ENCODE assay signal across 22 cellular contexts in the genomic region with DNA sequence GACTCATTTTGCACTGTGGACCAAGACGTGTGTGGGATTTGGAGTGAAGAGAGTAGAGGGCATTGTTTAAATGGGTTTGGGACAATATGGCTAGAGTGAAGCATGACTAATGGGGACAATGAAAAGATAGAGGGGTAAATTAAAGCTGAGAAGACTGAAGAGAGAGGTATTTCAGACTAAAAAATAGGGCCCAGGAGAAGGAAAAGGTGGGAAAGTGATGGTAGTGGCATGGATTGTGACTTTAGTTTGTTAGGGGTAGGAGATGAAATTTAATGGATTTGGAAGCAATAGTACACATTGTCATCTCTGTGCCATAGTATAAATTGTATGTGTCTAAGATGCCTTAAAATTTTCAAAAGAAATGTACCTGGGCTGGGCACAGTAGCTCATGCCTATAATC. TPM values are rescaled to one million over a fixed set of nuclear protein-coding genes. Genes with fewer than 3 reads are reported as not detected.
DNase-seq lines count a peak whose midpoint lies in the region; ATAC-seq, FAIRE-seq and TF ChIP-seq lines count a peak whose summit lies in the region.
"Had no signal": no experiment of that assay in that cellular context is flagged by ENCODE, and none has a peak within 500 bp of the region (broad histone marks: within the 10 kb centered on the region; RNA-seq: fewer than 3 reads in every experiment).

No MANE protein-coding gene starts in this region.

- H3K9me3 ChIP-seq in neural progenitor cell (ENCODE audit: low read depth): no peaks in the 10 kb centered on the region
- H3K9me3 ChIP-seq: A549, BLaER1, HAP-1 had no signal

- POLR2A ChIA-PET in activated CD8-positive, alpha-beta T cell treated with anti-CD3 and anti-CD28 coated beads, Interleukin-2, amount 10 ng/mL, durations not matched to agents 7 days and 5 days (lab: Charles Lee): interaction anchor here (3.4 kb wide), 1 partner anchor 18 kb away, joined by 11 read pairs; a partner anchor contains a TSS
- POLR2A ChIA-PET in activated CD8-positive, alpha-beta T cell treated with anti-CD3 and anti-CD28 coated beads for 36 hours (lab: Charles Lee): no interaction called here
- POLR2A ChIA-PET in WTC11 (lab: Charles Lee): interaction anchor here (1.4 kb wide), 1 partner anchor 18 kb away, joined by 3 read pairs; a partner anchor contains a TSS

- peaks cover 64% of the 10 kb centered on the region for H3K36me3 Mint-ChIP-seq in activated CD8-positive, alpha-beta T cell treated with anti-CD3 and anti-CD28 coated beads, Interleukin-2, amount 10 ng/mL, durations not matched to agents 7 days and 5 days (ENCODE audit: low read depth)
- H3K36me3 Mint-ChIP-seq in activated CD8-positive, alpha-beta T cell treated with anti-CD3 and anti-CD28 coated beads for 36 hours (ENCODE audit: low read depth): peaks cover 54% of the 10 kb centered on the region
- H3K36me3 Mint-ChIP-seq in WTC11 (peaks cover 41% of the 10 kb centered on the region), neural progenitor cell (peaks cover 24% of the 10 kb centered on the region)
- H3K36me3 Mint-ChIP-seq: CD8-positive, alpha-beta T cell had no signal

- no peak for ATAC-seq in activated CD8-positive, alpha-beta T cell treated with anti-CD3 and anti-CD28 coated beads, Interleukin-2, amount 10 ng/mL, durations not matched to agents 7 days and 5 days
- no peak for ATAC-seq in activated CD8-positive, alpha-beta T cell treated with anti-CD3 and anti-CD28 coated beads for 36 hours
- ATAC-seq in WTC11: no peak
- ATAC-seq: CD8-positive, alpha-beta T cell had no signal

- H3K4me1 Mint-ChIP-seq in activated CD8-positive, alpha-beta T cell treated with anti-CD3 and anti-CD28 coated beads, Interleukin-2, amount 10 ng/mL, durations not matched to agents 7 days and 5 days (ENCODE audit: low read depth): peaks cover 6% of the 10 kb centered on the region
- H3K4me1 Mint-ChIP-seq in activated CD8-positive, alpha-beta T cell treated with anti-CD3 and anti-CD28 coated beads for 36 hours (ENCODE audit: low read depth): no peaks in the 10 kb centered on the region
- H3K4me1 Mint-ChIP-seq in WTC11 (no peaks in the 10 kb centered on the region), neural progenitor cell (no peaks in the 10 kb centered on the region)
- H3K4me1 Mint-ChIP-seq: CD14-positive monocyte had no signal

- H3F3A ChIP-seq in neural progenitor cell (ENCODE audit: low read depth): peaks cover 33% of the 10 kb centered on the region

- DNase-seq in activated CD8-positive, alpha-beta T cell treated with anti-CD3 and anti-CD28 coated beads, Interleukin-2, amount 10 ng/mL, durations not matched to agents 7 days and 5 days: no peak
- no peak for DNase-seq in activated CD8-positive, alpha-beta T cell treated with anti-CD3 and anti-CD28 coated beads for 36 hours
- DNase-seq in GM12891 (ENCODE audit: insufficient read length, low spot score): no peak
- no peak for DNase-seq in WTC11 (ENCODE audit: low spot score)
- DNase-seq in neural progenitor cell (ENCODE audit: low spot score): no peak
- no peak for DNase-seq in HUDEP-2 (lab: John Stamatoyannopoulos, UW; ENCODE audit: unreplicated experiment in 76 of 76)
- no peak for DNase-seq in ACHN
- DNase-seq: CD8-positive, alpha-beta T cell; DMS 273 treated with DMSO at 0.1 percent for 48 hours; DMS53; IMR-90; KBM-7 had no signal

- H2AFZ ChIP-seq in neural progenitor cell (replicated peaks): no peak overlapping the region

- no peak overlapping the region for H3K4me3 Mint-ChIP-seq in activated CD8-positive, alpha-beta T cell treated with anti-CD3 and anti-CD28 coated beads, Interleukin-2, amount 10 ng/mL, durations not matched to agents 7 days and 5 days
- H3K4me3 Mint-ChIP-seq in activated CD8-positive, alpha-beta T cell treated with anti-CD3 and anti-CD28 coated beads for 36 hours: no peak overlapping the region
- H3K4me3 Mint-ChIP-seq in WTC11 (no peak overlapping the region), neural progenitor cell (no peak overlapping the region)
- H3K4me3 Mint-ChIP-seq: CD14-positive monocyte; CD8-positive, alpha-beta T cell had no signal

- no peaks in the 10 kb centered on the region for H3K27me3 Mint-ChIP-seq in activated CD8-positive, alpha-beta T cell treated with anti-CD3 and anti-CD28 coated beads, Interleukin-2, amount 10 ng/mL, durations not matched to agents 7 days and 5 days (ENCODE audit: low read depth)
- H3K27me3 Mint-ChIP-seq in activated CD8-positive, alpha-beta T cell treated with anti-CD3 and anti-CD28 coated beads for 36 hours: no peaks in the 10 kb centered on the region
- H3K27me3 Mint-ChIP-seq in WTC11 (ENCODE audit: low read depth) (no peaks in the 10 kb centered on the region), neural progenitor cell (ENCODE audit: insufficient read depth, low read depth) (no peaks in the 10 kb centered on the region)

- H3K9ac ChIP-seq in neural progenitor cell: no peak overlapping the region
- H3K9ac ChIP-seq: BLaER1 had no signal

- peak overlapping the region; percentile 6 for H3K27ac Mint-ChIP-seq in activated CD8-positive, alpha-beta T cell treated with anti-CD3 and anti-CD28 coated beads, Interleukin-2, amount 10 ng/mL, durations not matched to agents 7 days and 5 days
- H3K27ac Mint-ChIP-seq in activated CD8-positive, alpha-beta T cell treated with anti-CD3 and anti-CD28 coated beads for 36 hours: no peak overlapping the region
- H3K27ac Mint-ChIP-seq in WTC11 (peak overlapping the region; percentile 48), neural progenitor cell (no peak overlapping the region)
- H3K27ac Mint-ChIP-seq: CD8-positive, alpha-beta T cell had no signal

- no peaks in the 10 kb centered on the region for H3K27me3 ChIP-seq in neural progenitor cell
- H3K27me3 ChIP-seq: BLaER1 had no signal

- in situ Hi-C loops in ACHN (cut with HindIII; ENCODE audit: low pct_ligation_motif_present, low pct_unique_long_range_greater_than_20kb, low sequenced_read_pairs): no loop called here

- TF ChIP-seq CTCF in activated CD8-positive, alpha-beta T cell treated with anti-CD3 and anti-CD28 coated beads for 36 hours (IDR thresholded peaks at IDR 0.05): no peak
- TF ChIP-seq CTCF in WTC11 (IDR thresholded peaks at IDR 0.05) (no peak), neural progenitor cell (IDR thresholded peaks at IDR 0.05) (no peak)

- no peak overlapping the region for H3K4me2 ChIP-seq in neural progenitor cell
- H3K4me2 ChIP-seq: A549, BLaER1 had no signal

- H3K79me2 ChIP-seq in neural progenitor cell (ENCODE audit: low read depth): peaks cover 35% of the 10 kb centered on the region

- H3K4me1 ChIP-seq in neural progenitor cell: no peaks in the 10 kb centered on the region
- H3K4me1 ChIP-seq: BLaER1 had no signal

- no peak overlapping the region for H3K4me3 ChIP-seq in neural progenitor cell
- H3K4me3 ChIP-seq: A549, BLaER1, HAP-1 had no signal

- H3K27ac ChIP-seq in neural progenitor cell: peak overlapping the region; percentile 40
- H3K27ac ChIP-seq: 22Rv1, A549, BLaER1, HL-60 had no signal

- FAIRE-seq in GM12891 (lab: Jason Lieb, UNC): no peak
- FAIRE-seq: A549, G401.6, GM12892, GM18507, H1 had no signal

- peaks cover 32% of the 10 kb centered on the region for H3K36me3 ChIP-seq in neural progenitor cell

- intact Hi-C loops in activated CD8-positive, alpha-beta T cell treated with anti-CD3 and anti-CD28 coated beads for 36 hours (cut with micrococcal nuclease): no loop called here

- H3K9me3 Mint-ChIP-seq in activated CD8-positive, alpha-beta T cell treated with anti-CD3 and anti-CD28 coated beads, Interleukin-2, amount 10 ng/mL, durations not matched to agents 7 days and 5 days (ENCODE audit: insufficient read depth): no peaks in the 10 kb centered on the region
- H3K9me3 Mint-ChIP-seq in activated CD8-positive, alpha-beta T cell treated with anti-CD3 and anti-CD28 coated beads for 36 hours: no peaks in the 10 kb centered on the region
- H3K9me3 Mint-ChIP-seq in WTC11 (no peaks in the 10 kb centered on the region), neural progenitor cell (no peaks in the 10 kb centered on the region)
- H3K9me3 Mint-ChIP-seq: CD14-positive monocyte; CD8-positive, alpha-beta T cell had no signal

- H4K20me1 ChIP-seq in neural progenitor cell (ENCODE audit: low read depth): peaks cover 22% of the 10 kb centered on the region

- CTCF ChIA-PET in activated CD8-positive, alpha-beta T cell treated with anti-CD3 and anti-CD28 coated beads, Interleukin-2, amount 10 ng/mL, durations not matched to agents 7 days and 5 days (lab: Charles Lee): no interaction called here
- CTCF ChIA-PET in activated CD8-positive, alpha-beta T cell treated with anti-CD3 and anti-CD28 coated beads for 36 hours (lab: Charles Lee): no interaction called here
- CTCF ChIA-PET in WTC11 (lab: Charles Lee): no interaction called here

- TF ChIP-seq POLR2A in GM12891 (IDR thresholded peaks at IDR 0.05; ENCODE audit: low read depth, low read length): no peak

TF ChIP-seq in GM12891, 5 proteins besides CTCF, POLR2A, EP300 and RAD21:
- TF ChIP-seq POU2F2 (IDR thresholded peaks at IDR 0.05; ENCODE audit: low read depth, low read length) (no peak), POLR2AphosphoS5 (IDR thresholded peaks at IDR 0.05; ENCODE audit: low read depth, low read length) (0 out of 2 replicates have a peak, but pooled peaks have one; percentile 12)
TF ChIP-seq in GM12891: peak in this region for 1.

TF ChIP-seq in WTC11, 78 proteins besides CTCF, POLR2A, EP300 and RAD21 (continues in another document):
- TF ChIP-seq, protein P1, sequence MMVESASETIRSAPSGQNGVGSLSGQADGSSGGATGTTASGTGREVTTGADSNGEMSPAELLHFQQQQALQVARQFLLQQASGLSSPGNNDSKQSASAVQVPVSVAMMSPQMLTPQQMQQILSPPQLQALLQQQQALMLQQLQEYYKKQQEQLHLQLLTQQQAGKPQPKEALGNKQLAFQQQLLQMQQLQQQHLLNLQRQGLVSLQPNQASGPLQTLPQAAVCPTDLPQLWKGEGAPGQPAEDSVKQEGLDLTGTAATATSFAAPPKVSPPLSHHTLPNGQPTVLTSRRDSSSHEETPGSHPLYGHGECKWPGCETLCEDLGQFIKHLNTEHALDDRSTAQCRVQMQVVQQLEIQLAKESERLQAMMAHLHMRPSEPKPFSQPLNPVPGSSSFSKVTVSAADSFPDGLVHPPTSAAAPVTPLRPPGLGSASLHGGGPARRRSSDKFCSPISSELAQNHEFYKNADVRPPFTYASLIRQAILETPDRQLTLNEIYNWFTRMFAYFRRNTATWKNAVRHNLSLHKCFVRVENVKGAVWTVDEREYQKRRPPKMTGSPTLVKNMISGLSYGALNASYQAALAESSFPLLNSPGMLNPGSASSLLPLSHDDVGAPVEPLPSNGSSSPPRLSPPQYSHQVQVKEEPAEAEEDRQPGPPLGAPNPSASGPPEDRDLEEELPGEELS (CRISPR knock-in tag; IDR thresholded peaks at IDR 0.05): no peak
- no peak for TF ChIP-seq NFYB (CRISPR knock-in tag; conservative IDR thresholded peaks at IDR 0.05; ENCODE audit: low read depth)

RNA-seq across cellular contexts. Expression of a gene that starts 18.2 kb away (rescaled TPM):
- 100 to 1,000 TPM; 131 to 147 TPM for total RNA-seq in activated CD8-positive, alpha-beta T cell treated with anti-CD3 and anti-CD28 coated beads, Interleukin-2, amount 10 ng/mL, durations not matched to agents 7 days and 5 days
- total RNA-seq in activated CD8-positive, alpha-beta T cell treated with anti-CD3 and anti-CD28 coated beads for 36 hours: 100 to 1,000 TPM; 108 to 112 TPM
- polyA plus RNA-seq in GM12891 (2012; ENCODE audit: low read depth, missing spikeins): 54.0 TPM
- total RNA-seq in WTC11 (2021) (92.8 to 98.9 TPM (median 94.8 TPM) in 3 replicates), neural progenitor cell (ENCODE audit: low replicate concordance) (291 and 421 TPM in 2 replicates)

Comparison
In these comparisons a context has a peak if more than half of its experiments do, and no peak if none do; other contexts are left out.
1. H3K27ac Mint-ChIP-seq: peak in activated CD8-positive, alpha-beta T cell treated with anti-CD3 and anti-CD28 coated beads, Interleukin-2, amount 10 ng/mL, durations not matched to agents 7 days and 5 days (single experiment) and WTC11 (single experiment); none in activated CD8-positive, alpha-beta T cell treated with anti-CD3 and anti-CD28 coated beads for 36 hours (single experiment) and neural progenitor cell (single experiment).